In genomic region chr1:67787746-67788145, GRCh38 we compare ENCODE assay signal across 22 cellular contexts. TPM values are rescaled to one million over a fixed set of nuclear protein-coding genes. Genes with fewer than 3 reads are reported as not detected.
"Had no signal": no experiment of that assay in that cellular context is flagged by ENCODE, and none has a peak within 500 bp of the region (broad histone marks: within the 10 kb centered on the region; RNA-seq: fewer than 3 reads in every experiment).

No MANE protein-coding gene starts in this region.

- H3K4me3 ChIP-seq: body of pancreas, dorsolateral prefrontal cortex, gastrocnemius medialis, heart right ventricle, pancreas, right lobe of liver, smooth muscle cell, vagina had no signal

- ATAC-seq: activated CD8-positive, alpha-beta memory T cell treated with anti-CD3 and anti-CD28 coated beads, Interleukin-2, amount 10 ng/mL, durations not matched to agents 7 days and 5 days; body of pancreas; gastrocnemius medialis; heart right ventricle; naive thymus-derived CD4-positive, alpha-beta T cell; pancreas; right lobe of liver; stimulated activated effector memory CD8-positive, alpha-beta T cell treated with anti-CD3 and anti-CD28 coated beads, Interleukin-12 subunit alpha, Interleukin-12 subunit beta, amount 100 ng/mL, for 72 hours had no signal

- H3K27me3 ChIP-seq: body of pancreas, dorsolateral prefrontal cortex, gastrocnemius medialis, heart right ventricle, pancreas, right lobe of liver, vagina had no signal

- H3K36me3 ChIP-seq: gastrocnemius medialis, heart right ventricle, pancreas, right lobe of liver, vagina had no signal

- H3K27ac Mint-ChIP-seq: activated CD4-positive, alpha-beta memory T cell treated with anti-CD3 and anti-CD28 coated beads, Interleukin-2, amount 10 ng/mL, durations not matched to agents 7 days and 5 days; activated CD8-positive, alpha-beta memory T cell treated with anti-CD3 and anti-CD28 coated beads, Interleukin-2, amount 10 ng/mL, durations not matched to agents 7 days and 5 days; activated naive CD8-positive, alpha-beta T cell; immature natural killer cell; naive thymus-derived CD4-positive, alpha-beta T cell; stimulated activated effector memory CD8-positive, alpha-beta T cell treated with anti-CD3 and anti-CD28 coated beads, Interleukin-12 subunit alpha, Interleukin-12 subunit beta, amount 100 ng/mL, for 72 hours had no signal

- DNase-seq: activated CD4-positive, alpha-beta memory T cell treated with anti-CD3 and anti-CD28 coated beads, Interleukin-2, amount 10 ng/mL, durations not matched to agents 7 days and 5 days; activated CD4-positive, alpha-beta T cell treated with anti-CD3 and anti-CD28 coated beads for 48 hours; activated CD4-positive, CD25-positive, alpha-beta regulatory T cell; activated CD8-positive, alpha-beta memory T cell treated with anti-CD3 and anti-CD28 coated beads, Interleukin-2, amount 10 ng/mL, durations not matched to agents 7 days and 5 days; amniotic stem cell; body of pancreas; dorsolateral prefrontal cortex; gastrocnemius medialis; heart right ventricle; immature natural killer cell; kidney glomerular epithelial cell; mesendoderm; naive thymus-derived CD4-positive, alpha-beta T cell; pancreas; right lobe of liver; stimulated activated CD4-positive, alpha-beta T cell treated with anti-CD3 and anti-CD28 coated beads, Interleukin-4, amount 100 ng/mL, for 24 hours; T-helper 1 cell; T-helper 9 cell had no signal

- H3K27ac ChIP-seq: body of pancreas, dorsolateral prefrontal cortex, gastrocnemius medialis, heart right ventricle, pancreas, right lobe of liver, vagina had no signal

- H3K4me3 Mint-ChIP-seq: activated CD4-positive, alpha-beta memory T cell treated with anti-CD3 and anti-CD28 coated beads, Interleukin-2, amount 10 ng/mL, durations not matched to agents 7 days and 5 days; activated CD8-positive, alpha-beta memory T cell treated with anti-CD3 and anti-CD28 coated beads, Interleukin-2, amount 10 ng/mL, durations not matched to agents 7 days and 5 days; activated naive CD8-positive, alpha-beta T cell; immature natural killer cell; naive thymus-derived CD4-positive, alpha-beta T cell; stimulated activated effector memory CD8-positive, alpha-beta T cell treated with anti-CD3 and anti-CD28 coated beads, Interleukin-12 subunit alpha, Interleukin-12 subunit beta, amount 100 ng/mL, for 72 hours had no signal

- H3K4me1 Mint-ChIP-seq: activated CD4-positive, alpha-beta memory T cell treated with anti-CD3 and anti-CD28 coated beads, Interleukin-2, amount 10 ng/mL, durations not matched to agents 7 days and 5 days; activated CD8-positive, alpha-beta memory T cell treated with anti-CD3 and anti-CD28 coated beads, Interleukin-2, amount 10 ng/mL, durations not matched to agents 7 days and 5 days; immature natural killer cell; naive thymus-derived CD4-positive, alpha-beta T cell had no signal

- H3K9me3 Mint-ChIP-seq: activated CD4-positive, alpha-beta memory T cell treated with anti-CD3 and anti-CD28 coated beads, Interleukin-2, amount 10 ng/mL, durations not matched to agents 7 days and 5 days; immature natural killer cell; naive thymus-derived CD4-positive, alpha-beta T cell; stimulated activated effector memory CD8-positive, alpha-beta T cell treated with anti-CD3 and anti-CD28 coated beads, Interleukin-12 subunit alpha, Interleukin-12 subunit beta, amount 100 ng/mL, for 72 hours had no signal

- H3K9me3 ChIP-seq: body of pancreas, gastrocnemius medialis, heart right ventricle, pancreas, right lobe of liver, vagina had no signal

- H3K4me1 ChIP-seq: right lobe of liver had no signal

RNA-seq across cellular contexts. Expression of gene GNG12, which starts 45.5 kb away (rescaled TPM):
- total RNA-seq: naive thymus-derived CD4-positive, alpha-beta T cell had no signal
- polyA plus RNA-seq: naive thymus-derived CD4-positive, alpha-beta T cell had no signal
